In genomic region chr11:118572075-118572913, GRCh38 we compare ENCODE assay signal across 1 cellular context.
TF ChIP-seq lines count a peak whose summit lies in the region.

Gene ARCN1, plus strand, starts transcription at chr11:118572409. Its CDS starts 139 bp downstream, at chr11:118572548.

TF ChIP-seq in GM12878, 131 proteins besides CTCF, POLR2A, EP300 and RAD21 (continued from another document and continues in another):
- TF ChIP-seq ELK1 (IDR thresholded peaks at IDR 0.05; ENCODE audit: low read depth, low read length) (no peak; the same call in 1 of the 2 replicates), PML (IDR thresholded peaks at IDR 0.05; ENCODE audit: low read length) (peak; percentile 54; the same call in 1 of the 2 replicates), NR2C2 (IDR thresholded peaks at IDR 0.05; ENCODE audit: borderline replicate concordance, control insufficient read depth, insufficient read length, low read depth) (no peak), IRF4 (IDR thresholded peaks at IDR 0.05; ENCODE audit: low read depth, low read length) (no peak), BCL3 (IDR thresholded peaks at IDR 0.05; ENCODE audit: borderline replicate concordance, insufficient read depth, low read depth, low read length, poor library complexity, severe bottlenecking) (no peak), ESRRA (IDR thresholded peaks at IDR 0.05; ENCODE audit: low read length) (no peak), PAX8 (IDR thresholded peaks at IDR 0.05) (no peak), KLF5 (IDR thresholded peaks at IDR 0.05; ENCODE audit: partially characterized antibody) (no peak), RELB (IDR thresholded peaks at IDR 0.05; ENCODE audit: low read depth) (peak; percentile 1; the same call in 1 of the 2 replicates), NBN (IDR thresholded peaks at IDR 0.05) (0 out of 2 replicates have a peak, but pooled peaks have one; percentile 63), STAT3 (IDR thresholded peaks at IDR 0.05; ENCODE audit: low read depth, low read length) (no peak), POLR2AphosphoS2 (IDR thresholded peaks at IDR 0.05; ENCODE audit: low read depth, low read length) (peak; percentile 91), SREBF1 (IDR thresholded peaks at IDR 0.05; ENCODE audit: low read length) (no peak), RUNX3 (IDR thresholded peaks at IDR 0.05; ENCODE audit: low read length) (0 out of 2 replicates have a peak, but pooled peaks have one; percentile 14), SPI1 (IDR thresholded peaks at IDR 0.05; ENCODE audit: borderline replicate concordance, insufficient read depth, low read depth, low read length) (no peak), ZNF274 (IDR thresholded peaks at IDR 0.05; ENCODE audit: insufficient read depth, insufficient read length) (no peak), FOXK2 (IDR thresholded peaks at IDR 0.05) (no peak), ZNF687 (IDR thresholded peaks at IDR 0.05) (0 out of 2 replicates have a peak, but pooled peaks have one; percentile 19), FOS (IDR thresholded peaks at IDR 0.05; ENCODE audit: borderline replicate concordance, extremely low read depth, insufficient read length) (no peak), SIX5 (IDR thresholded peaks at IDR 0.05; ENCODE audit: low read depth, low read length, severe bottlenecking) (no peak), DPF2 (IDR thresholded peaks at IDR 0.05) (0 out of 2 replicates have a peak, but pooled peaks have one; percentile 16), POLR2AphosphoS5 (IDR thresholded peaks at IDR 0.05; ENCODE audit: low read length) (peak; percentile 86; the same call in 1 of the 2 replicates), MTA2 (IDR thresholded peaks at IDR 0.05; ENCODE audit: low read depth) (peak; percentile 60; the same call in 1 of the 2 replicates), IKZF1 (conservative IDR thresholded peaks at IDR 0.05) (no peak), BACH1 (IDR thresholded peaks at IDR 0.05; ENCODE audit: borderline replicate concordance) (peak; percentile 33; the same call in 1 of the 2 replicates), CREB1 (IDR thresholded peaks at IDR 0.05; ENCODE audit: low read depth) (0 out of 2 replicates have a peak, but pooled peaks have one; percentile 26), NKRF (conservative IDR thresholded peaks at IDR 0.05) (peak; percentile 77), SKIL (IDR thresholded peaks at IDR 0.05; ENCODE audit: low read depth, poor library complexity, severe bottlenecking) (peak; percentile 33), ATF7 (IDR thresholded peaks at IDR 0.05; ENCODE audit: low read depth) (0 out of 2 replicates have a peak, but pooled peaks have one; percentile 13), JUND (IDR thresholded peaks at IDR 0.05; ENCODE audit: low read depth, low read length) (no peak), SMAD1 (IDR thresholded peaks at IDR 0.05; ENCODE audit: low read depth, partially characterized antibody) (no peak), ZNF592 (IDR thresholded peaks at IDR 0.05) (no peak), SUPT20H (IDR thresholded peaks at IDR 0.05; ENCODE audit: borderline replicate concordance, control insufficient read depth, low read depth, low read length) (no peak), SP1 (IDR thresholded peaks at IDR 0.05; ENCODE audit: low read depth, low read length) (no peak), SMARCA5 (IDR thresholded peaks at IDR 0.05) (no peak), ASH2L (IDR thresholded peaks at IDR 0.05; ENCODE audit: borderline replicate concordance, low read depth) (no peak), BHLHE40 (IDR thresholded peaks at IDR 0.05; ENCODE audit: borderline replicate concordance in 1 of 2, low read depth in 2 of 2, low read length in 1 of 2) (peak in 1 of 2 experiments; percentile 30; a peak in 1 of 4 replicates), NR2C1 (IDR thresholded peaks at IDR 0.05) (peak; percentile 87), ZNF24 (IDR thresholded peaks at IDR 0.05) (no peak), HDAC2 (IDR thresholded peaks at IDR 0.05) (no peak), MYC (IDR thresholded peaks at IDR 0.05; ENCODE audit: insufficient read depth, insufficient read length, insufficient replicate concordance, low read length, severe bottlenecking) (no peak), CHD2 (IDR thresholded peaks at IDR 0.05; ENCODE audit: borderline replicate concordance, low read depth, low read length) (peak; percentile 44; the same call in 1 of the 2 replicates), RBBP5 (conservative IDR thresholded peaks at IDR 0.05) (no peak), ZZZ3 (IDR thresholded peaks at IDR 0.05; ENCODE audit: control insufficient read depth, insufficient read length, low read depth) (no peak), LARP7 (IDR thresholded peaks at IDR 0.05) (0 out of 2 replicates have a peak, but pooled peaks have one; percentile 49), E2F4 (IDR thresholded peaks at IDR 0.05; ENCODE audit: low read depth, low read length) (no peak), NFYA (IDR thresholded peaks at IDR 0.05; ENCODE audit: borderline replicate concordance, low read depth, low read length) (no peak), ZNF622 (IDR thresholded peaks at IDR 0.05) (no peak), NFIC (IDR thresholded peaks at IDR 0.05; ENCODE audit: low read depth, low read length) (no peak), ZNF384 (IDR thresholded peaks at IDR 0.05; ENCODE audit: borderline replicate concordance, low read depth, low read length) (peak; percentile 31; the same call in 1 of the 2 replicates)
